ENCODE assay signal across 1 cellular context in the genomic region with DNA sequence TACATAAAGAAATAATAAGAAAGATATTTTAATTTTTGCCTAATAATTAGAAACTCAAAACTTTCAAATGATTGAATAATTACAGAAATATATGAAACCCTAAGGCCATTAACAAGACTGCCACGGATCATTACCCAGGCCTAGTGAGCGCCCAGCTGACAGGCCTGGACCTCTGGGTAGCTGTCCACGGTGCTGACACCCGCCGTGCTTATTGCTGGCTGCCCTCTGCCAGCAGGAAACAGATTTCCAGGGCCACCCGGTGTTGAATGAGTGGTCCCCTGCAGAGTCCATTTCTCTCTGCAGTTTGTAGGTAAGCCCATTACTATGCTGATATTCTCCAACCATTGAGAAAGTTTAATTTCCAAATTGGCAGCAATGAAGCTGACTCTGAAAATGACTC.
TF ChIP-seq lines count a peak whose summit lies in the region.

No MANE protein-coding gene starts in this region.

TF ChIP-seq in WTC11, 78 proteins besides CTCF, POLR2A, EP300 and RAD21 (continued from another document and continues in another):
- TF ChIP-seq, protein P1, sequence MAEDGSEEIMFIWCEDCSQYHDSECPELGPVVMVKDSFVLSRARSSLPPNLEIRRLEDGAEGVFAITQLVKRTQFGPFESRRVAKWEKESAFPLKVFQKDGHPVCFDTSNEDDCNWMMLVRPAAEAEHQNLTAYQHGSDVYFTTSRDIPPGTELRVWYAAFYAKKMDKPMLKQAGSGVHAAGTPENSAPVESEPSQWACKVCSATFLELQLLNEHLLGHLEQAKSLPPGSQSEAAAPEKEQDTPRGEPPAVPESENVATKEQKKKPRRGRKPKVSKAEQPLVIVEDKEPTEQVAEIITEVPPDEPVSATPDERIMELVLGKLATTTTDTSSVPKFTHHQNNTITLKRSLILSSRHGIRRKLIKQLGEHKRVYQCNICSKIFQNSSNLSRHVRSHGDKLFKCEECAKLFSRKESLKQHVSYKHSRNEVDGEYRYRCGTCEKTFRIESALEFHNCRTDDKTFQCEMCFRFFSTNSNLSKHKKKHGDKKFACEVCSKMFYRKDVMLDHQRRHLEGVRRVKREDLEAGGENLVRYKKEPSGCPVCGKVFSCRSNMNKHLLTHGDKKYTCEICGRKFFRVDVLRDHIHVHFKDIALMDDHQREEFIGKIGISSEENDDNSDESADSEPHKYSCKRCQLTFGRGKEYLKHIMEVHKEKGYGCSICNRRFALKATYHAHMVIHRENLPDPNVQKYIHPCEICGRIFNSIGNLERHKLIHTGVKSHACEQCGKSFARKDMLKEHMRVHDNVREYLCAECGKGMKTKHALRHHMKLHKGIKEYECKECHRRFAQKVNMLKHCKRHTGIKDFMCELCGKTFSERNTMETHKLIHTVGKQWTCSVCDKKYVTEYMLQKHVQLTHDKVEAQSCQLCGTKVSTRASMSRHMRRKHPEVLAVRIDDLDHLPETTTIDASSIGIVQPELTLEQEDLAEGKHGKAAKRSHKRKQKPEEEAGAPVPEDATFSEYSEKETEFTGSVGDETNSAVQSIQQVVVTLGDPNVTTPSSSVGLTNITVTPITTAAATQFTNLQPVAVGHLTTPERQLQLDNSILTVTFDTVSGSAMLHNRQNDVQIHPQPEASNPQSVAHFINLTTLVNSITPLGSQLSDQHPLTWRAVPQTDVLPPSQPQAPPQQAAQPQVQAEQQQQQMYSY (CRISPR knock-in tag; IDR thresholded peaks at IDR 0.05) = no peak
- TF ChIP-seq ATF2 (CRISPR knock-in tag; IDR thresholded peaks at IDR 0.05; ENCODE audit: borderline replicate concordance, low read depth) (no peak), ETV6 (CRISPR knock-in tag; IDR thresholded peaks at IDR 0.05) (peak; percentile 64; the same call in 1 of the 2 replicates), CREB1 (CRISPR knock-in tag; IDR thresholded peaks at IDR 0.05) (no peak), IRF2 (CRISPR knock-in tag; IDR thresholded peaks at IDR 0.05; ENCODE audit: borderline replicate concordance, low read depth) (no peak), GABPB1 (CRISPR knock-in tag; IDR thresholded peaks at IDR 0.05) (no peak), TEAD4 (CRISPR knock-in tag; IDR thresholded peaks at IDR 0.05) (0 out of 2 replicates have a peak, but pooled peaks have one; percentile 36), RELA (CRISPR knock-in tag; IDR thresholded peaks at IDR 0.05; ENCODE audit: borderline replicate concordance) (peak; percentile 75; the same call in 1 of the 2 replicates), JAZF1 (CRISPR knock-in tag; IDR thresholded peaks at IDR 0.05) (no peak), NFYB (CRISPR knock-in tag; conservative IDR thresholded peaks at IDR 0.05; ENCODE audit: low read depth) (no peak), ZBTB21 (CRISPR knock-in tag; IDR thresholded peaks at IDR 0.05; ENCODE audit: borderline replicate concordance) (no peak), FOXJ3 (CRISPR knock-in tag; IDR thresholded peaks at IDR 0.05; ENCODE audit: borderline replicate concordance) (no peak), GTF2I (CRISPR knock-in tag; conservative IDR thresholded peaks at IDR 0.05) (no peak), NR1H2 (CRISPR knock-in tag; IDR thresholded peaks at IDR 0.05) (no peak), ZNF423 (CRISPR knock-in tag; IDR thresholded peaks at IDR 0.05) (peak; percentile 82; the same call in 1 of the 2 replicates), ZNF671 (CRISPR knock-in tag; IDR thresholded peaks at IDR 0.05) (no peak), ZNF121 (CRISPR knock-in tag; IDR thresholded peaks at IDR 0.05) (no peak), HMGA2 (CRISPR knock-in tag; IDR thresholded peaks at IDR 0.05) (no peak), TP53 (CRISPR knock-in tag; IDR thresholded peaks at IDR 0.05) (no peak), ZNF263 (CRISPR knock-in tag; IDR thresholded peaks at IDR 0.05; ENCODE audit: low read depth) (no peak), ZNF219 (CRISPR knock-in tag; IDR thresholded peaks at IDR 0.05; ENCODE audit: borderline replicate concordance) (peak; percentile 85; the same call in 1 of the 2 replicates), AR (CRISPR knock-in tag; IDR thresholded peaks at IDR 0.05) (no peak), ZNF138 (CRISPR knock-in tag; conservative IDR thresholded peaks at IDR 0.05) (no peak), ZNF396 (CRISPR knock-in tag; IDR thresholded peaks at IDR 0.05; ENCODE audit: borderline replicate concordance) (no peak)
- TF ChIP-seq, protein P2, sequence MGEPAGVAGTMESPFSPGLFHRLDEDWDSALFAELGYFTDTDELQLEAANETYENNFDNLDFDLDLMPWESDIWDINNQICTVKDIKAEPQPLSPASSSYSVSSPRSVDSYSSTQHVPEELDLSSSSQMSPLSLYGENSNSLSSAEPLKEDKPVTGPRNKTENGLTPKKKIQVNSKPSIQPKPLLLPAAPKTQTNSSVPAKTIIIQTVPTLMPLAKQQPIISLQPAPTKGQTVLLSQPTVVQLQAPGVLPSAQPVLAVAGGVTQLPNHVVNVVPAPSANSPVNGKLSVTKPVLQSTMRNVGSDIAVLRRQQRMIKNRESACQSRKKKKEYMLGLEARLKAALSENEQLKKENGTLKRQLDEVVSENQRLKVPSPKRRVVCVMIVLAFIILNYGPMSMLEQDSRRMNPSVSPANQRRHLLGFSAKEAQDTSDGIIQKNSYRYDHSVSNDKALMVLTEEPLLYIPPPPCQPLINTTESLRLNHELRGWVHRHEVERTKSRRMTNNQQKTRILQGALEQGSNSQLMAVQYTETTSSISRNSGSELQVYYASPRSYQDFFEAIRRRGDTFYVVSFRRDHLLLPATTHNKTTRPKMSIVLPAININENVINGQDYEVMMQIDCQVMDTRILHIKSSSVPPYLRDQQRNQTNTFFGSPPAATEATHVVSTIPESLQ (CRISPR knock-in tag; IDR thresholded peaks at IDR 0.05) = no peak
- TF ChIP-seq, protein P3, sequence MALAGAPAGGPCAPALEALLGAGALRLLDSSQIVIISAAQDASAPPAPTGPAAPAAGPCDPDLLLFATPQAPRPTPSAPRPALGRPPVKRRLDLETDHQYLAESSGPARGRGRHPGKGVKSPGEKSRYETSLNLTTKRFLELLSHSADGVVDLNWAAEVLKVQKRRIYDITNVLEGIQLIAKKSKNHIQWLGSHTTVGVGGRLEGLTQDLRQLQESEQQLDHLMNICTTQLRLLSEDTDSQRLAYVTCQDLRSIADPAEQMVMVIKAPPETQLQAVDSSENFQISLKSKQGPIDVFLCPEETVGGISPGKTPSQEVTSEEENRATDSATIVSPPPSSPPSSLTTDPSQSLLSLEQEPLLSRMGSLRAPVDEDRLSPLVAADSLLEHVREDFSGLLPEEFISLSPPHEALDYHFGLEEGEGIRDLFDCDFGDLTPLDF (CRISPR knock-in tag; IDR thresholded peaks at IDR 0.05) = 0 out of 2 replicates have a peak, but pooled peaks have one; percentile 36
- TF ChIP-seq, protein P4, sequence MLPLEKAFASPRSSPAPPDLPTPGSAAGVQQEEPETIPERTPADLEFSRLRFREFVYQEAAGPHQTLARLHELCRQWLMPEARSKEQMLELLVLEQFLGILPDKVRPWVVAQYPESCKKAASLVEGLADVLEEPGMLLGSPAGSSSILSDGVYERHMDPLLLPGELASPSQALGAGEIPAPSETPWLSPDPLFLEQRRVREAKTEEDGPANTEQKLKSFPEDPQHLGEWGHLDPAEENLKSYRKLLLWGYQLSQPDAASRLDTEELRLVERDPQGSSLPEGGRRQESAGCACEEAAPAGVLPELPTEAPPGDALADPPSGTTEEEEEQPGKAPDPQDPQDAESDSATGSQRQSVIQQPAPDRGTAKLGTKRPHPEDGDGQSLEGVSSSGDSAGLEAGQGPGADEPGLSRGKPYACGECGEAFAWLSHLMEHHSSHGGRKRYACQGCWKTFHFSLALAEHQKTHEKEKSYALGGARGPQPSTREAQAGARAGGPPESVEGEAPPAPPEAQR (CRISPR knock-in tag; IDR thresholded peaks at IDR 0.05) = no peak
- TF ChIP-seq, protein P5, sequence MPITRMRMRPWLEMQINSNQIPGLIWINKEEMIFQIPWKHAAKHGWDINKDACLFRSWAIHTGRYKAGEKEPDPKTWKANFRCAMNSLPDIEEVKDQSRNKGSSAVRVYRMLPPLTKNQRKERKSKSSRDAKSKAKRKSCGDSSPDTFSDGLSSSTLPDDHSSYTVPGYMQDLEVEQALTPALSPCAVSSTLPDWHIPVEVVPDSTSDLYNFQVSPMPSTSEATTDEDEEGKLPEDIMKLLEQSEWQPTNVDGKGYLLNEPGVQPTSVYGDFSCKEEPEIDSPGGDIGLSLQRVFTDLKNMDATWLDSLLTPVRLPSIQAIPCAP (CRISPR knock-in tag; IDR thresholded peaks at IDR 0.05) = peak; percentile 75; the same call in 1 of the 2 replicates
- TF ChIP-seq, protein P6, sequence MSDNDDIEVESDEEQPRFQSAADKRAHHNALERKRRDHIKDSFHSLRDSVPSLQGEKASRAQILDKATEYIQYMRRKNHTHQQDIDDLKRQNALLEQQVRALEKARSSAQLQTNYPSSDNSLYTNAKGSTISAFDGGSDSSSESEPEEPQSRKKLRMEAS (CRISPR knock-in tag; IDR thresholded peaks at IDR 0.05) = no peak
- TF ChIP-seq, protein P7, sequence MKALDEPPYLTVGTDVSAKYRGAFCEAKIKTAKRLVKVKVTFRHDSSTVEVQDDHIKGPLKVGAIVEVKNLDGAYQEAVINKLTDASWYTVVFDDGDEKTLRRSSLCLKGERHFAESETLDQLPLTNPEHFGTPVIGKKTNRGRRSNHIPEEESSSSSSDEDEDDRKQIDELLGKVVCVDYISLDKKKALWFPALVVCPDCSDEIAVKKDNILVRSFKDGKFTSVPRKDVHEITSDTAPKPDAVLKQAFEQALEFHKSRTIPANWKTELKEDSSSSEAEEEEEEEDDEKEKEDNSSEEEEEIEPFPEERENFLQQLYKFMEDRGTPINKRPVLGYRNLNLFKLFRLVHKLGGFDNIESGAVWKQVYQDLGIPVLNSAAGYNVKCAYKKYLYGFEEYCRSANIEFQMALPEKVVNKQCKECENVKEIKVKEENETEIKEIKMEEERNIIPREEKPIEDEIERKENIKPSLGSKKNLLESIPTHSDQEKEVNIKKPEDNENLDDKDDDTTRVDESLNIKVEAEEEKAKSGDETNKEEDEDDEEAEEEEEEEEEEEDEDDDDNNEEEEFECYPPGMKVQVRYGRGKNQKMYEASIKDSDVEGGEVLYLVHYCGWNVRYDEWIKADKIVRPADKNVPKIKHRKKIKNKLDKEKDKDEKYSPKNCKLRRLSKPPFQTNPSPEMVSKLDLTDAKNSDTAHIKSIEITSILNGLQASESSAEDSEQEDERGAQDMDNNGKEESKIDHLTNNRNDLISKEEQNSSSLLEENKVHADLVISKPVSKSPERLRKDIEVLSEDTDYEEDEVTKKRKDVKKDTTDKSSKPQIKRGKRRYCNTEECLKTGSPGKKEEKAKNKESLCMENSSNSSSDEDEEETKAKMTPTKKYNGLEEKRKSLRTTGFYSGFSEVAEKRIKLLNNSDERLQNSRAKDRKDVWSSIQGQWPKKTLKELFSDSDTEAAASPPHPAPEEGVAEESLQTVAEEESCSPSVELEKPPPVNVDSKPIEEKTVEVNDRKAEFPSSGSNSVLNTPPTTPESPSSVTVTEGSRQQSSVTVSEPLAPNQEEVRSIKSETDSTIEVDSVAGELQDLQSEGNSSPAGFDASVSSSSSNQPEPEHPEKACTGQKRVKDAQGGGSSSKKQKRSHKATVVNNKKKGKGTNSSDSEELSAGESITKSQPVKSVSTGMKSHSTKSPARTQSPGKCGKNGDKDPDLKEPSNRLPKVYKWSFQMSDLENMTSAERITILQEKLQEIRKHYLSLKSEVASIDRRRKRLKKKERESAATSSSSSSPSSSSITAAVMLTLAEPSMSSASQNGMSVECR (CRISPR knock-in tag; IDR thresholded peaks at IDR 0.05; ENCODE audit: borderline replicate concordance) = peak; percentile 86
- TF ChIP-seq, protein P8, sequence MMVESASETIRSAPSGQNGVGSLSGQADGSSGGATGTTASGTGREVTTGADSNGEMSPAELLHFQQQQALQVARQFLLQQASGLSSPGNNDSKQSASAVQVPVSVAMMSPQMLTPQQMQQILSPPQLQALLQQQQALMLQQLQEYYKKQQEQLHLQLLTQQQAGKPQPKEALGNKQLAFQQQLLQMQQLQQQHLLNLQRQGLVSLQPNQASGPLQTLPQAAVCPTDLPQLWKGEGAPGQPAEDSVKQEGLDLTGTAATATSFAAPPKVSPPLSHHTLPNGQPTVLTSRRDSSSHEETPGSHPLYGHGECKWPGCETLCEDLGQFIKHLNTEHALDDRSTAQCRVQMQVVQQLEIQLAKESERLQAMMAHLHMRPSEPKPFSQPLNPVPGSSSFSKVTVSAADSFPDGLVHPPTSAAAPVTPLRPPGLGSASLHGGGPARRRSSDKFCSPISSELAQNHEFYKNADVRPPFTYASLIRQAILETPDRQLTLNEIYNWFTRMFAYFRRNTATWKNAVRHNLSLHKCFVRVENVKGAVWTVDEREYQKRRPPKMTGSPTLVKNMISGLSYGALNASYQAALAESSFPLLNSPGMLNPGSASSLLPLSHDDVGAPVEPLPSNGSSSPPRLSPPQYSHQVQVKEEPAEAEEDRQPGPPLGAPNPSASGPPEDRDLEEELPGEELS (CRISPR knock-in tag; IDR thresholded peaks at IDR 0.05) = peak; percentile 88
- TF ChIP-seq, protein P9, sequence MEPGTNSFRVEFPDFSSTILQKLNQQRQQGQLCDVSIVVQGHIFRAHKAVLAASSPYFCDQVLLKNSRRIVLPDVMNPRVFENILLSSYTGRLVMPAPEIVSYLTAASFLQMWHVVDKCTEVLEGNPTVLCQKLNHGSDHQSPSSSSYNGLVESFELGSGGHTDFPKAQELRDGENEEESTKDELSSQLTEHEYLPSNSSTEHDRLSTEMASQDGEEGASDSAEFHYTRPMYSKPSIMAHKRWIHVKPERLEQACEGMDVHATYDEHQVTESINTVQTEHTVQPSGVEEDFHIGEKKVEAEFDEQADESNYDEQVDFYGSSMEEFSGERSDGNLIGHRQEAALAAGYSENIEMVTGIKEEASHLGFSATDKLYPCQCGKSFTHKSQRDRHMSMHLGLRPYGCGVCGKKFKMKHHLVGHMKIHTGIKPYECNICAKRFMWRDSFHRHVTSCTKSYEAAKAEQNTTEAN (CRISPR knock-in tag; IDR thresholded peaks at IDR 0.05) = no peak; the same call in 1 of the 2 replicates
